10 cellular contexts compared by ENCODE assay signal in genomic region chr5:120055858-120056257, GRCh38.
DNase-seq lines count a peak whose midpoint lies in the region; ATAC-seq, FAIRE-seq and TF ChIP-seq lines count a peak whose summit lies in the region.
"Had no signal": no experiment of that assay in that cellular context is flagged by ENCODE, and none has a peak within 500 bp of the region (broad histone marks: within the 10 kb centered on the region; RNA-seq: fewer than 3 reads in every experiment).

No MANE protein-coding gene starts in this region.

- H2BK20ac ChIP-seq in H1 (ENCODE audit: low read length): no peak overlapping the region

- H2BK12ac ChIP-seq in H1 (ENCODE audit: low read depth, low read length): no peak overlapping the region

- no peak overlapping the region for H2BK15ac ChIP-seq in H1 (ENCODE audit: low read length)

- TF ChIP-seq RAD21 in H1 (IDR thresholded peaks at IDR 0.05 in 1 of 2, conservative IDR thresholded peaks at IDR 0.05 in 1 of 2; ENCODE audit: low read depth in 2 of 2, low read length in 2 of 2): peak; percentile 7 to 21; a peak in 2 of 4 replicates

- no peak overlapping the region for H2AFZ ChIP-seq in H1 (ENCODE audit: low read length)

- no peak overlapping the region for H3K23ac ChIP-seq in H1 (ENCODE audit: insufficient read length)

- TF ChIP-seq CTCF in H1 (IDR thresholded peaks at IDR 0.05; ENCODE audit: control extremely low read depth in 1 of 3, insufficient read depth in 1 of 3, low read depth in 1 of 3, low read length in 3 of 3): no peak
- no peak for TF ChIP-seq CTCF in pancreas (IDR thresholded peaks at IDR 0.05)
- TF ChIP-seq CTCF in esophagus squamous epithelium (IDR thresholded peaks at IDR 0.05): peak in 1 of 6 experiments; percentile 8
- TF ChIP-seq CTCF in mucosa of descending colon (IDR thresholded peaks at IDR 0.05): no peak

- 96% methylated on average over 2 of the region's 2 CpGs; no CpG with 5 or more reads in 1 of the 2 experiments for WGBS in H1 (ENCODE audit: extremely low coverage in 1 of 2, insufficient coverage in 1 of 2, insufficient read length in 1 of 2, insufficient replicate concordance in 2 of 2, low coverage in 1 of 2, low lambda C conversion rate in 2 of 2, missing lambda C conversion rate in 1 of 2), 2 experiments
- 83 to 92% methylated on average over 2 of the region's 2 CpGs for WGBS in pancreas, 2 donors
- 91 to 92% methylated on average over 2 of the region's 2 CpGs for whole genome bisulfite sequencing in esophagus squamous epithelium, 2 donors

- H3K23me2 ChIP-seq in H1 (ENCODE audit: low read depth, low read length): no peaks in the 10 kb centered on the region

- H3K36me3 ChIP-seq in H1 (ENCODE audit: control insufficient read depth in 2 of 4, insufficient read depth in 4 of 4, low read length in 3 of 4) (no peaks in the 10 kb centered on the region), pancreas (no peaks in the 10 kb centered on the region), esophagus squamous epithelium (no peaks in the 10 kb centered on the region), mucosa of descending colon (ENCODE audit: low read depth) (no peaks in the 10 kb centered on the region)

- intact Hi-C loops in pancreas (cut with DNase I) (no loop called here), esophagus squamous epithelium (cut with DNase I) (no loop called here), mucosa of descending colon (cut with DNase I, micrococcal nuclease) (no loop called here)

- DNase-seq in GM03348 (ENCODE audit: low spot score) (peak; percentile 47), NCI-H69 (lab: John Stamatoyannopoulos, UW) (peak; percentile 37), H1 (ENCODE audit: low read depth in 1 of 2, low spot score in 2 of 2) (no peak), pancreas (no peak), inferior parietal cortex (ENCODE audit: extremely low spot score) (no peak), esophagus squamous epithelium (lab: John Stamatoyannopoulos, UW) (no peak), mucosa of descending colon (no peak)
- no peak for DNase-seq in effector CD8-positive, alpha-beta T cell (lab: John Stamatoyannopoulos, UW)
- DNase-seq: activated CD4-positive, CD25-positive, alpha-beta regulatory T cell treated with anti-CD3 and anti-CD28 coated beads, Interleukin-2, amount 50 U/mL, for 72 hours; nucleus accumbens had no signal

- no peak overlapping the region for H4K91ac ChIP-seq in H1 (replicated peaks; ENCODE audit: insufficient read length, low read length)

- no peak overlapping the region for H4K5ac ChIP-seq in H1 (ENCODE audit: insufficient read length, low read depth, low read length)

- no peak overlapping the region for H2AK5ac ChIP-seq in H1 (ENCODE audit: low read depth, low read length)

- H3K79me2 ChIP-seq in H1 (ENCODE audit: control insufficient read depth in 1 of 2, insufficient read depth in 2 of 2, low read length in 2 of 2): no peaks in the 10 kb centered on the region

- H4K8ac ChIP-seq in H1 (ENCODE audit: extremely low read depth, insufficient read depth, low read length): no peak overlapping the region

- no peak overlapping the region for H3K9ac ChIP-seq in H1 (replicated peaks in 1 of 4; ENCODE audit: extremely low read depth in 1 of 4, low read depth in 3 of 4, low read length in 3 of 4)

- no peaks in the 10 kb centered on the region for H3K27me3 ChIP-seq in H1 (replicated peaks in 1 of 4; ENCODE audit: control insufficient read depth in 3 of 4, extremely low read depth in 1 of 4, insufficient read depth in 3 of 4, low read length in 3 of 4)
- no peaks in the 10 kb centered on the region for H3K27me3 ChIP-seq in pancreas
- H3K27me3 ChIP-seq in esophagus squamous epithelium: no peaks in the 10 kb centered on the region

- H2BK120ac ChIP-seq in H1 (replicated peaks; ENCODE audit: low read depth, low read length): no peak overlapping the region

- no peak for TF ChIP-seq EP300 in H1 (IDR thresholded peaks at IDR 0.05; ENCODE audit: borderline replicate concordance in 1 of 2, low read depth in 2 of 2, low read length in 2 of 2)

- H3K4ac ChIP-seq in H1 (replicated peaks; ENCODE audit: insufficient read length, low read depth, low read length): no peak overlapping the region

- H3K56ac ChIP-seq in H1 (replicated peaks; ENCODE audit: insufficient read length, low read depth, low read length): no peak overlapping the region

- no peak overlapping the region for H2BK5ac ChIP-seq in H1 (ENCODE audit: low read depth, low read length)

- H3K4me3 ChIP-seq in H1 (ENCODE audit: extremely low read depth in 1 of 4, insufficient read depth in 2 of 4, low read depth in 3 of 4, low read length in 4 of 4): no peak overlapping the region
- H3K4me3 ChIP-seq in pancreas: no peak overlapping the region
- no peak overlapping the region for H3K4me3 ChIP-seq in esophagus squamous epithelium
- H3K4me3 ChIP-seq in mucosa of descending colon: no peak overlapping the region

- POLR2A ChIA-PET in H1 (lab: Charles Lee; ENCODE audit: partially characterized antibody): no interaction called here

- H3K18ac ChIP-seq in H1 (ENCODE audit: extremely low read depth, low read length): no peak overlapping the region

- TF ChIP-seq POLR2A in H1 (IDR thresholded peaks at IDR 0.05; ENCODE audit: control extremely low read depth in 1 of 2, low read depth in 2 of 2, low read length in 2 of 2): no peak
- TF ChIP-seq POLR2A in esophagus squamous epithelium (IDR thresholded peaks at IDR 0.05): no peak

- no peak overlapping the region for H3K27ac ChIP-seq in H1 (ENCODE audit: low read depth, low read length)
- H3K27ac ChIP-seq in pancreas: no peak overlapping the region
- H3K27ac ChIP-seq in esophagus squamous epithelium: no peak overlapping the region

- H3K4me1 ChIP-seq in H1 (replicated peaks in 1 of 4; ENCODE audit: control insufficient read depth in 3 of 4, insufficient read depth in 4 of 4, low read length in 3 of 4): no peaks in the 10 kb centered on the region
- H3K4me1 ChIP-seq in pancreas: peaks cover 0 to 7% (median 0%) of the 10 kb centered on the region in 3 donors
- no peaks in the 10 kb centered on the region for H3K4me1 ChIP-seq in esophagus squamous epithelium
- no peaks in the 10 kb centered on the region for H3K4me1 ChIP-seq in mucosa of descending colon (ENCODE audit: low read depth)

- no peaks in the 10 kb centered on the region for H3K9me3 ChIP-seq in H1 (ENCODE audit: insufficient read depth in 2 of 2, low read depth in 1 of 2, low read length in 1 of 2)
- H3K9me3 ChIP-seq in pancreas: no peaks in the 10 kb centered on the region
- H3K9me3 ChIP-seq in esophagus squamous epithelium: no peaks in the 10 kb centered on the region
- H3K9me3 ChIP-seq in mucosa of descending colon: no peaks in the 10 kb centered on the region

- H3K79me1 ChIP-seq in H1 (ENCODE audit: low read depth, low read length): no peaks in the 10 kb centered on the region

- no peak overlapping the region for H3K4me2 ChIP-seq in H1 (ENCODE audit: insufficient read depth in 1 of 2, low read depth in 2 of 2, low read length in 2 of 2)

- ATAC-seq in pancreas: peak in 3 of 4 donors; percentile 55 to 60 (median 59)
- no peak for ATAC-seq in mucosa of descending colon

- CTCF ChIA-PET in H1 (lab: Charles Lee; ENCODE audit: partially characterized antibody): interaction anchor here (0.9 kb wide), 1 partner anchor 15 kb away, joined by 3 read pairs; no protein-coding TSS in a partner anchor

- no peak overlapping the region for H3K14ac ChIP-seq in H1 (ENCODE audit: insufficient read length)

- FAIRE-seq in H1 (lab: Jason Lieb, UNC) (no peak), pancreas (lab: Jason Lieb, UNC) (no peak)

- no peaks in the 10 kb centered on the region for H4K20me1 ChIP-seq in H1 (replicated peaks in 1 of 2; ENCODE audit: control insufficient read depth in 1 of 2, insufficient read depth in 2 of 2, low read length in 2 of 2)

TF ChIP-seq in H1, 55 proteins besides CTCF, POLR2A, EP300 and RAD21 (continues in another document):
- TF ChIP-seq BRCA1 (IDR thresholded peaks at IDR 0.05; ENCODE audit: low read depth, low read length) (no peak), POLR2AphosphoS5 (IDR thresholded peaks at IDR 0.05; ENCODE audit: low read depth, low read length) (no peak), GABPA (IDR thresholded peaks at IDR 0.05; ENCODE audit: borderline replicate concordance, insufficient read depth, low read length) (no peak), SUZ12 (IDR thresholded peaks at IDR 0.05; ENCODE audit: low read length) (no peak)

Comparison
In these comparisons a context has a peak if more than half of its experiments do, and no peak if none do; other contexts are left out.
1. DNase-seq: peak in GM03348 (single experiment) and NCI-H69 (single experiment); none in H1 (0 of 2), pancreas (0 of 6), inferior parietal cortex (single experiment), esophagus squamous epithelium (single experiment), effector CD8-positive, alpha-beta T cell (single experiment) and mucosa of descending colon (0 of 3).